ENCODE assay signal across 13 cellular contexts in the genomic region with DNA sequence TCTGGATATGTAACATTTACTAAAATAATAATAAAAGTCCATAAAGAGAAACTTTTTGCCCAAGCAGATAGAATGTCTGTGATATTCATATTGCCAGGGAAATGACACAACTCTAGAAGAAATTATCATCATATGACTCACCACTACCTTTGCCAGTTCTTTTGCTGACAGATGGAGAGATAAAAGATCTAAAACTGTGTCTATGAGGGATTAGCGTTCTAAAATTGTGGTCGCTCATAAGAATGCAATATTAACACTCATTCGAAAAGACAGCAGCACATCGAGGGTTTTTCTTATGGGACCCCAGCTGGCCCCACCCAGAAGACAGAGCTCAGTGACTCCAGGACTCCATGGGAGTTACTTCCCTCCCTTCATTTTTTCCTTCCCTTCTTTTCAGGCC. TPM values are rescaled to one million over a fixed set of nuclear protein-coding genes. Genes with fewer than 3 reads are reported as not detected.
A peak's percentile ranks its signal among the peaks of the same experiment; 100 is the strongest.
DNase-seq lines count a peak whose midpoint lies in the region; ATAC-seq and TF ChIP-seq lines count a peak whose summit lies in the region.
"Had no signal": no experiment of that assay in that cellular context is flagged by ENCODE, and none has a peak within 500 bp of the region (broad histone marks: within the 10 kb centered on the region; RNA-seq: fewer than 3 reads in every experiment).

No MANE protein-coding gene starts in this region.

- no peak overlapping the region for H3K4me3 Mint-ChIP-seq in activated naive CD8-positive, alpha-beta T cell treated with anti-CD3 and anti-CD28 coated beads, Interleukin-2, amount 50 U/mL, for 24 hours
- no peak overlapping the region for H3K4me3 Mint-ChIP-seq in activated naive CD8-positive, alpha-beta T cell treated with anti-CD3 and anti-CD28 coated beads for 36 hours
- H3K4me3 Mint-ChIP-seq: activated naive CD8-positive, alpha-beta T cell treated with anti-CD3 and anti-CD28 coated beads, Interleukin-2, amount 10 ng/mL, durations not matched to agents 7 days and 5 days; B cell had no signal

- no peak overlapping the region for H3K4me3 ChIP-seq in subcutaneous abdominal adipose tissue (ENCODE audit: low read depth in 1 of 5, low read length in 5 of 5)
- H3K4me3 ChIP-seq: pancreas had no signal

- no peaks in the 10 kb centered on the region for H3K36me3 Mint-ChIP-seq in activated naive CD8-positive, alpha-beta T cell treated with anti-CD3 and anti-CD28 coated beads, Interleukin-2, amount 50 U/mL, for 24 hours (ENCODE audit: low read depth)
- H3K36me3 Mint-ChIP-seq in activated naive CD8-positive, alpha-beta T cell treated with anti-CD3 and anti-CD28 coated beads for 36 hours = no peaks in the 10 kb centered on the region
- H3K36me3 Mint-ChIP-seq: activated naive CD8-positive, alpha-beta T cell treated with anti-CD3 and anti-CD28 coated beads, Interleukin-2, amount 10 ng/mL, durations not matched to agents 7 days and 5 days had no signal

- peak overlapping the region in 2 of 5 donors; percentile 26 to 29 for H3K9ac ChIP-seq in subcutaneous abdominal adipose tissue (ENCODE audit: low read length in 5 of 5)

- ATAC-seq in activated naive CD8-positive, alpha-beta T cell treated with anti-CD3 and anti-CD28 coated beads, Interleukin-2, amount 50 U/mL, for 24 hours = peak; percentile 59
- ATAC-seq: pancreas had no signal

- in situ Hi-C loops in GM13976 (cut with MboI; ENCODE audit: low sequenced_read_pairs, unreplicated experiment) = no loop called here

- H3K27ac Mint-ChIP-seq in activated naive CD8-positive, alpha-beta T cell treated with anti-CD3 and anti-CD28 coated beads, Interleukin-2, amount 50 U/mL, for 24 hours = no peak overlapping the region
- H3K27ac Mint-ChIP-seq in activated naive CD8-positive, alpha-beta T cell treated with anti-CD3 and anti-CD28 coated beads for 36 hours = no peak overlapping the region
- H3K27ac Mint-ChIP-seq: activated naive CD8-positive, alpha-beta T cell treated with anti-CD3 and anti-CD28 coated beads, Interleukin-2, amount 10 ng/mL, durations not matched to agents 7 days and 5 days; B cell had no signal

- H3K36me3 ChIP-seq in subcutaneous abdominal adipose tissue (ENCODE audit: control insufficient read depth in 5 of 5, insufficient read depth in 5 of 5, low read length in 5 of 5) = no peaks in the 10 kb centered on the region
- H3K36me3 ChIP-seq: pancreas had no signal

- H3K4me1 Mint-ChIP-seq in activated naive CD8-positive, alpha-beta T cell treated with anti-CD3 and anti-CD28 coated beads, Interleukin-2, amount 50 U/mL, for 24 hours = peaks cover 8% of the 10 kb centered on the region
- H3K4me1 Mint-ChIP-seq in activated naive CD8-positive, alpha-beta T cell treated with anti-CD3 and anti-CD28 coated beads for 36 hours = peaks cover 5% of the 10 kb centered on the region
- H3K4me1 Mint-ChIP-seq: activated naive CD8-positive, alpha-beta T cell treated with anti-CD3 and anti-CD28 coated beads, Interleukin-2, amount 10 ng/mL, durations not matched to agents 7 days and 5 days; B cell had no signal

- peak overlapping the region; percentile 60 for H3K27ac ChIP-seq in subcutaneous abdominal adipose tissue (ENCODE audit: low read depth, low read length)
- H3K27ac ChIP-seq: pancreas had no signal

- H3K9me3 Mint-ChIP-seq in activated naive CD8-positive, alpha-beta T cell treated with anti-CD3 and anti-CD28 coated beads, Interleukin-2, amount 50 U/mL, for 24 hours = no peaks in the 10 kb centered on the region
- no peaks in the 10 kb centered on the region for H3K9me3 Mint-ChIP-seq in activated naive CD8-positive, alpha-beta T cell treated with anti-CD3 and anti-CD28 coated beads for 36 hours
- H3K9me3 Mint-ChIP-seq: activated naive CD8-positive, alpha-beta T cell treated with anti-CD3 and anti-CD28 coated beads, Interleukin-2, amount 10 ng/mL, durations not matched to agents 7 days and 5 days had no signal

- H3K9me3 ChIP-seq in subcutaneous abdominal adipose tissue (ENCODE audit: control insufficient read depth in 5 of 5, low read length in 5 of 5) = no peaks in the 10 kb centered on the region
- H3K9me3 ChIP-seq: pancreas had no signal

- peaks cover 27% of the 10 kb centered on the region for H3K27me3 Mint-ChIP-seq in activated naive CD8-positive, alpha-beta T cell treated with anti-CD3 and anti-CD28 coated beads, Interleukin-2, amount 50 U/mL, for 24 hours
- peaks cover 47% of the 10 kb centered on the region for H3K27me3 Mint-ChIP-seq in activated naive CD8-positive, alpha-beta T cell treated with anti-CD3 and anti-CD28 coated beads for 36 hours

- TF ChIP-seq CTCF in GM13976 (IDR thresholded peaks at IDR 0.05; ENCODE audit: borderline replicate concordance, control extremely low read depth, extremely low read depth, insufficient read depth, missing control alignments) = no peak

- peaks cover 0 to 13% (median 4%) of the 10 kb centered on the region in 5 donors for H3K4me1 ChIP-seq in subcutaneous abdominal adipose tissue (ENCODE audit: control insufficient read depth in 5 of 5, insufficient read depth in 5 of 5, low read length in 5 of 5)
- H3K4me1 ChIP-seq: pancreas had no signal

- DNase-seq in activated naive CD8-positive, alpha-beta T cell treated with anti-CD3 and anti-CD28 coated beads, Interleukin-2, amount 50 U/mL, for 24 hours = no peak
- no peak for DNase-seq in activated naive CD8-positive, alpha-beta T cell treated with anti-CD3 and anti-CD28 coated beads for 36 hours
- DNase-seq in RKO (ENCODE audit: low spot score) (peak; percentile 67), dermis microvascular lymphatic vessel endothelial cell (ENCODE audit: low read depth in 2 of 2) (peak; percentile 5 to 70), GF-D8 (lab: John Stamatoyannopoulos, UW) (no peak), HPDE6-E6E7 (ENCODE audit: extremely low spot score) (no peak), GM13976 (ENCODE audit: low spot score) (no peak)
- DNase-seq: activated CD4-positive, alpha-beta T cell treated with anti-CD3 and anti-CD28 coated beads for 48 hours; activated naive CD8-positive, alpha-beta T cell treated with anti-CD3 and anti-CD28 coated beads, Interleukin-2, amount 10 ng/mL, durations not matched to agents 7 days and 5 days; NCI-H2171 treated with DMSO at 0.1 percent for 48 hours; pancreas had no signal

- no peaks in the 10 kb centered on the region for H3K27me3 ChIP-seq in subcutaneous abdominal adipose tissue (ENCODE audit: control insufficient read depth in 5 of 5, insufficient read depth in 4 of 5, low read length in 5 of 5)
- H3K27me3 ChIP-seq: pancreas had no signal

RNA-seq across cellular contexts. Expression of a gene that starts 16.6 kb away (rescaled TPM):
- total RNA-seq in activated naive CD8-positive, alpha-beta T cell treated with anti-CD3 and anti-CD28 coated beads for 36 hours = 10 to 100 TPM; 18.3 to 19.1 TPM
- 14.2 and 18.3 TPM in 2 replicates for total RNA-seq in dermis microvascular lymphatic vessel endothelial cell

Comparison
In these comparisons a context has a peak if more than half of its experiments do, and no peak if none do; other contexts are left out.
1. DNase-seq: peak in RKO (single experiment) and dermis microvascular lymphatic vessel endothelial cell (2 of 2); none in activated naive CD8-positive, alpha-beta T cell treated with anti-CD3 and anti-CD28 coated beads, Interleukin-2, amount 50 U/mL, for 24 hours (single experiment), activated naive CD8-positive, alpha-beta T cell treated with anti-CD3 and anti-CD28 coated beads for 36 hours (single experiment), GF-D8 (single experiment), HPDE6-E6E7 (single experiment) and GM13976 (single experiment).